33 cellular contexts compared by ENCODE assay signal in genomic region chr11:62157603-62158002, GRCh38. TPM values are rescaled to one million over a fixed set of nuclear protein-coding genes. Genes with fewer than 3 reads are reported as not detected.
"Had no signal": no experiment of that assay in that cellular context is flagged by ENCODE, and none has a peak within 500 bp of the region (broad histone marks: within the 10 kb centered on the region; RNA-seq: fewer than 3 reads in every experiment).

No MANE protein-coding gene starts in this region.

- H3K36me3 Mint-ChIP-seq: natural killer cell treated with Interleukin-12 subunit alpha and Interleukin-12 subunit beta and Interleukin-15 and Interleukin-18, amount 100 ng/mL, for 72 hours had no signal

- H3K27ac Mint-ChIP-seq: effector memory CD8-positive, alpha-beta T cell; mesothelial cell of epicardium; natural killer cell treated with Interleukin-12 subunit alpha and Interleukin-12 subunit beta and Interleukin-15 and Interleukin-18, amount 100 ng/mL, for 72 hours; progenitor cell of endocrine pancreas; stimulated activated naive CD8-positive, alpha-beta T cell treated with anti-CD3 and anti-CD28 coated beads, Interleukin-15, amount 100 ng/mL, for 72 hours had no signal

- H3K9me3 ChIP-seq: gastrocnemius medialis, mucosa of descending colon, suprapubic skin, transverse colon, upper lobe of right lung, uterus had no signal

- DNase-seq: effector memory CD8-positive, alpha-beta T cell; foreskin fibroblast; gastrocnemius medialis; kidney; mesenchymal stem cell; mucosa of descending colon; naive B cell; stimulated activated CD4-positive, alpha-beta T cell treated with anti-CD3 and anti-CD28 coated beads, Interleukin-12 subunit alpha, Interleukin-12 subunit beta, amount 100 ng/mL, for 4 hours; stimulated activated CD4-positive, alpha-beta T cell treated with anti-CD3 and anti-CD28 coated beads, Interleukin-1b, Interleukin-23, amount 100 ng/mL, for 48 hours; stimulated activated CD4-positive, alpha-beta T cell treated with anti-CD3 and anti-CD28 coated beads, Interleukin-4, amount 100 ng/mL, for 1 hour; stimulated activated CD8-positive, alpha-beta memory T cell treated with anti-CD3 and anti-CD28 coated beads, Interleukin-4, amount 100 ng/mL, for 48 hours; stimulated activated naive CD4-positive, alpha-beta T cell; stimulated activated naive CD8-positive, alpha-beta T cell treated with anti-CD3 and anti-CD28 coated beads, Interleukin-15, amount 100 ng/mL, for 72 hours; transverse colon; upper lobe of right lung; uterus had no signal

- H3K9ac ChIP-seq: parathyroid adenoma had no signal

- H3K4me1 ChIP-seq: gastrocnemius medialis, parathyroid adenoma, suprapubic skin, transverse colon, upper lobe of right lung, uterus had no signal

- H3K4me3 Mint-ChIP-seq: effector memory CD8-positive, alpha-beta T cell; mesothelial cell of epicardium; naive B cell; natural killer cell treated with Interleukin-12 subunit alpha and Interleukin-12 subunit beta and Interleukin-15 and Interleukin-18, amount 100 ng/mL, for 72 hours; neural crest cell; stimulated activated naive CD8-positive, alpha-beta T cell treated with anti-CD3 and anti-CD28 coated beads, Interleukin-15, amount 100 ng/mL, for 72 hours had no signal

- H3K9me3 Mint-ChIP-seq: effector memory CD8-positive, alpha-beta T cell; natural killer cell treated with Interleukin-12 subunit alpha and Interleukin-12 subunit beta and Interleukin-15 and Interleukin-18, amount 100 ng/mL, for 72 hours; neural crest cell; stimulated activated naive CD8-positive, alpha-beta T cell treated with anti-CD3 and anti-CD28 coated beads, Interleukin-15, amount 100 ng/mL, for 72 hours had no signal

- H3K4me3 ChIP-seq: coronary artery, gastrocnemius medialis, hepatocyte, mucosa of descending colon, smooth muscle cell, suprapubic skin, transverse colon, upper lobe of right lung, uterus had no signal

- H3K4me1 Mint-ChIP-seq: mesothelial cell of epicardium; stimulated activated naive CD8-positive, alpha-beta T cell treated with anti-CD3 and anti-CD28 coated beads, Interleukin-15, amount 100 ng/mL, for 72 hours had no signal

- H3K36me3 ChIP-seq: gastrocnemius medialis, upper lobe of right lung, uterus had no signal

- H3K27ac ChIP-seq: coronary artery, gastrocnemius medialis, hepatocyte, parathyroid adenoma, suprapubic skin, transverse colon, upper lobe of right lung, uterus had no signal

- H3K27me3 ChIP-seq: gastrocnemius medialis, hepatocyte, suprapubic skin, uterus had no signal

- H2AFZ ChIP-seq: hepatocyte, parathyroid adenoma had no signal

- H3K4me2 ChIP-seq: hepatocyte, smooth muscle cell had no signal

RNA-seq across cellular contexts. Expression of gene SCGB1D1, which starts 32.4 kb away (rescaled TPM):
- total RNA-seq: dermis microvascular lymphatic vessel endothelial cell; gastrocnemius medialis; glomerular endothelial cell; hepatocyte; kidney; left lobe of liver; lower leg skin; lung microvascular endothelial cell; mesothelial cell of epicardium; mucosa of descending colon; natural killer cell treated with Interleukin-12 subunit alpha and Interleukin-12 subunit beta and Interleukin-15 and Interleukin-18, amount 100 ng/mL, for 72 hours; neural crest cell; osteoblast; progenitor cell of endocrine pancreas; sciatic nerve; smooth muscle cell; suprapubic skin; transverse colon; upper lobe of right lung; uterus had no signal
- polyA plus RNA-seq: esophagus, hepatocyte, smooth muscle cell had no signal

RNA-seq across cellular contexts. Expression of gene SCGB2A1, which starts 50.9 kb away (rescaled TPM):
- total RNA-seq: dermis microvascular lymphatic vessel endothelial cell; gastrocnemius medialis; glomerular endothelial cell; hepatocyte; left lobe of liver; lung microvascular endothelial cell; mesothelial cell of epicardium; natural killer cell treated with Interleukin-12 subunit alpha and Interleukin-12 subunit beta and Interleukin-15 and Interleukin-18, amount 100 ng/mL, for 72 hours; neural crest cell; osteoblast; progenitor cell of endocrine pancreas; sciatic nerve; smooth muscle cell; upper lobe of right lung had no signal
- polyA plus RNA-seq: hepatocyte, smooth muscle cell had no signal
